In genomic region chr7:111486472-111487142, GRCh38 we compare ENCODE assay signal across 9 cellular contexts.
DNase-seq lines count a peak whose midpoint lies in the region; ATAC-seq, FAIRE-seq and TF ChIP-seq lines count a peak whose summit lies in the region.
"Had no signal": no experiment of that assay in that cellular context is flagged by ENCODE, and none has a peak within 500 bp of the region (broad histone marks: within the 10 kb centered on the region; RNA-seq: fewer than 3 reads in every experiment).

No MANE protein-coding gene starts in this region.

- no peaks in the 10 kb centered on the region for H3K9me3 Mint-ChIP-seq in activated T-cell treated with anti-CD3 and anti-CD28 coated beads, Interleukin-2, amount 50 U/mL, for 24 hours

- no peaks in the 10 kb centered on the region for H3K36me3 ChIP-seq in BE2C
- H3K36me3 ChIP-seq in mammary epithelial cell (ENCODE audit: insufficient read depth, low read length), result no peaks in the 10 kb centered on the region
- no peaks in the 10 kb centered on the region for H3K36me3 ChIP-seq in left lung

- peak; percentile 31 for DNase-seq in BE2C
- peak; percentile 4 for DNase-seq in GM18507 (ENCODE audit: extremely low spot score, insufficient read length, low read depth)
- peak; percentile 83 for DNase-seq in NCI-H69 (lab: John Stamatoyannopoulos, UW)
- DNase-seq in mammary epithelial cell, result peak; percentile 31
- DNase-seq in left lung, result no peak
- no peak for DNase-seq in activated T-cell treated with anti-CD3 and anti-CD28 coated beads, Interleukin-2, amount 50 U/mL, for 24 hours

- ATAC-seq in HG03558 (IDR thresholded peaks at IDR 0.05; ENCODE audit: extremely low read depth, unreplicated experiment), result peak; percentile 66
- ATAC-seq in left lung, result peak; percentile 91
- ATAC-seq in GM19452 (IDR thresholded peaks at IDR 0.05; ENCODE audit: unreplicated experiment), result no peak

- H3K27me3 Mint-ChIP-seq in activated T-cell treated with anti-CD3 and anti-CD28 coated beads, Interleukin-2, amount 50 U/mL, for 24 hours, result no peaks in the 10 kb centered on the region
- H3K27me3 Mint-ChIP-seq: IgD-negative memory B cell had no signal

- CTCF ChIA-PET in mammary epithelial cell (lab: Charles Lee; ENCODE audit: low non-redundant PET), result no interaction called here

- H3K9ac ChIP-seq in mammary epithelial cell (ENCODE audit: insufficient read depth, low read length), result no peak overlapping the region

- H3K36me3 Mint-ChIP-seq in activated T-cell treated with anti-CD3 and anti-CD28 coated beads, Interleukin-2, amount 50 U/mL, for 24 hours (ENCODE audit: low read depth), result peaks cover 13% of the 10 kb centered on the region

- H2AFZ ChIP-seq in mammary epithelial cell (ENCODE audit: low read depth, low read length), result no peak overlapping the region

- in situ Hi-C loops in mammary epithelial cell (cut with MboI; ENCODE audit: low sequenced_read_pairs in 2 of 2), result loop anchor here (5.0 to 25.0 kb wide), 3 partner anchors 248 to 399 kb away; partner anchors contain the start of gene LRRN3 (in 1 of the 2)

- dilution Hi-C loops in mammary epithelial cell (cut with HindIII; ENCODE audit: low sequenced_read_pairs), result no loop called here

- H3K27ac Mint-ChIP-seq in activated T-cell treated with anti-CD3 and anti-CD28 coated beads, Interleukin-2, amount 50 U/mL, for 24 hours, result no peak overlapping the region

- intact Hi-C loops in mammary epithelial cell (cut with micrococcal nuclease), result loop anchor here (1.0 to 2.0 kb wide), 4 partner anchors 158 to 1642 kb away; no protein-coding TSS in a partner anchor
- intact Hi-C loops in left lung (cut with DNase I), result loop anchor here in 1 of 2 donors (10.0 kb wide), 1 partner anchor 162 kb away; no protein-coding TSS in a partner anchor

- TF ChIP-seq CTCF in BE2C (IDR thresholded peaks at IDR 0.05; ENCODE audit: low read depth, low read length), result peak; percentile 80
- TF ChIP-seq CTCF in mammary epithelial cell (conservative IDR thresholded peaks at IDR 0.05 in 1 of 2, IDR thresholded peaks at IDR 0.05 in 1 of 2; ENCODE audit: extremely low read depth in 1 of 2, insufficient read depth in 1 of 2, low read depth in 1 of 2, low read length in 2 of 2), result peak; percentile 67 to 73
- peak; percentile 61 to 69 for TF ChIP-seq CTCF in left lung (IDR thresholded peaks at IDR 0.05)

- H3K4me2 ChIP-seq in mammary epithelial cell (ENCODE audit: insufficient read depth, low read depth, low read length), result no peak overlapping the region

- H3K27ac ChIP-seq in mammary epithelial cell (ENCODE audit: insufficient read depth, low read depth, low read length) (no peak overlapping the region), left lung (no peak overlapping the region)

- peaks cover 10% of the 10 kb centered on the region; the same call in 1 of the 2 replicates for H3K4me1 ChIP-seq in BE2C
- no peaks in the 10 kb centered on the region for H3K4me1 ChIP-seq in mammary epithelial cell (ENCODE audit: insufficient read depth, low read length)
- H3K4me1 ChIP-seq in left lung, result no peaks in the 10 kb centered on the region

- H3K27me3 ChIP-seq in BE2C (no peaks in the 10 kb centered on the region), mammary epithelial cell (ENCODE audit: insufficient read depth, low read length) (no peaks in the 10 kb centered on the region), left lung (no peaks in the 10 kb centered on the region)

- H3K79me2 ChIP-seq in mammary epithelial cell (ENCODE audit: insufficient read depth, low read length), result no peaks in the 10 kb centered on the region

- H3K4me3 Mint-ChIP-seq in activated T-cell treated with anti-CD3 and anti-CD28 coated beads, Interleukin-2, amount 50 U/mL, for 24 hours, result no peak overlapping the region
- H3K4me3 Mint-ChIP-seq: IgD-negative memory B cell had no signal

- BruUV-seq in mammary epithelial cell (replicated peaks; lab: Mats Ljungman, UMichigan), result no TSS peak

- no peaks in the 10 kb centered on the region for H3K4me1 Mint-ChIP-seq in activated T-cell treated with anti-CD3 and anti-CD28 coated beads, Interleukin-2, amount 50 U/mL, for 24 hours (ENCODE audit: low read depth)

- no peaks in the 10 kb centered on the region; the same call in 1 of the 2 replicates for H3K9me3 ChIP-seq in BE2C
- no peaks in the 10 kb centered on the region for H3K9me3 ChIP-seq in mammary epithelial cell (replicated peaks; ENCODE audit: insufficient read depth, low read length)
- no peaks in the 10 kb centered on the region for H3K9me3 ChIP-seq in left lung

- no peaks in the 10 kb centered on the region for H4K20me1 ChIP-seq in mammary epithelial cell (ENCODE audit: insufficient read depth, low read length)

- no peak overlapping the region for H3K4me3 ChIP-seq in BE2C (ENCODE audit: low read depth, low read length)
- H3K4me3 ChIP-seq in mammary epithelial cell (replicated peaks in 1 of 3; ENCODE audit: insufficient read depth in 1 of 3, low read depth in 2 of 3, low read length in 3 of 3), result no peak overlapping the region
- H3K4me3 ChIP-seq in left lung, result no peak overlapping the region

- peak; percentile 70 for FAIRE-seq in GM18507 (lab: Jason Lieb, UNC)

Comparison
In these comparisons a context has a peak if more than half of its experiments do, and no peak if none do; other contexts are left out.
1. DNase-seq: peak in BE2C (single experiment), GM18507 (single experiment), NCI-H69 (single experiment) and mammary epithelial cell (single experiment); none in left lung (0 of 2) and activated T-cell treated with anti-CD3 and anti-CD28 coated beads, Interleukin-2, amount 50 U/mL, for 24 hours (single experiment).
2. Peak in every context shown above with its lines, with median percentiles within 50 percentile points of each other: CTCF ChIP-seq.